Comparison of ENCODE assay signal across 1 cellular context in the genomic region with DNA sequence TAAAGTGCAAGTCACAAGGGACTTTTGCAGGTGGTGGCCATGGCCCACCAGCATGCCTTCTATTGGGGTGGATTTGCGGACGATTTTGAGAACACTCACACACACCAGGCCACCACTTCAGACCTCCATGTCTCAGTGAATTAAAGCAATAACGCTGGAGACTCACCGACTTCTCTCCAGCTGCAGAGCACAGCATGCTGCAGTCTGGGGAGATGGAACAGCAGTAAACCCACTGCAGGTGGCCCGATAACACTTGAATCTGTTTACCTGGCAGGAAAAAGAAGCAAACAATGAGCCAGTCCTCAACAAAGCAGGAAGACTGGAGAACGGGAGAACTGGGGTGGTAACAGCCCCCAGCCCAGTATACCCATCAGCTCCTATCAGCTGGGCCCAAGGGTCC.
TF ChIP-seq lines count a peak whose summit lies in the region.

No MANE protein-coding gene starts in this region.

TF ChIP-seq in SK-N-SH, 30 proteins besides CTCF, POLR2A, EP300 and RAD21 (continued from another document):
- TF ChIP-seq, protein P1, sequence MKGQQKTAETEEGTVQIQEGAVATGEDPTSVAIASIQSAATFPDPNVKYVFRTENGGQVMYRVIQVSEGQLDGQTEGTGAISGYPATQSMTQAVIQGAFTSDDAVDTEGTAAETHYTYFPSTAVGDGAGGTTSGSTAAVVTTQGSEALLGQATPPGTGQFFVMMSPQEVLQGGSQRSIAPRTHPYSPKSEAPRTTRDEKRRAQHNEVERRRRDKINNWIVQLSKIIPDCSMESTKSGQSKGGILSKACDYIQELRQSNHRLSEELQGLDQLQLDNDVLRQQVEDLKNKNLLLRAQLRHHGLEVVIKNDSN (IDR thresholded peaks at IDR 0.05; ENCODE audit: borderline replicate concordance, low read depth) = no peak
- TF ChIP-seq, protein P2, sequence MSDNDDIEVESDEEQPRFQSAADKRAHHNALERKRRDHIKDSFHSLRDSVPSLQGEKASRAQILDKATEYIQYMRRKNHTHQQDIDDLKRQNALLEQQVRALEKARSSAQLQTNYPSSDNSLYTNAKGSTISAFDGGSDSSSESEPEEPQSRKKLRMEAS (IDR thresholded peaks at IDR 0.05; ENCODE audit: low read depth) = no peak
- no peak for TF ChIP-seq RXRA (IDR thresholded peaks at IDR 0.05; ENCODE audit: borderline replicate concordance, low read depth)
- TF ChIP-seq NFIC (IDR thresholded peaks at IDR 0.05; ENCODE audit: borderline replicate concordance) = no peak
- no peak for TF ChIP-seq EZH2phosphoT487 (IDR thresholded peaks at IDR 0.05; ENCODE audit: borderline replicate concordance, low read depth)
- TF ChIP-seq, protein P3, sequence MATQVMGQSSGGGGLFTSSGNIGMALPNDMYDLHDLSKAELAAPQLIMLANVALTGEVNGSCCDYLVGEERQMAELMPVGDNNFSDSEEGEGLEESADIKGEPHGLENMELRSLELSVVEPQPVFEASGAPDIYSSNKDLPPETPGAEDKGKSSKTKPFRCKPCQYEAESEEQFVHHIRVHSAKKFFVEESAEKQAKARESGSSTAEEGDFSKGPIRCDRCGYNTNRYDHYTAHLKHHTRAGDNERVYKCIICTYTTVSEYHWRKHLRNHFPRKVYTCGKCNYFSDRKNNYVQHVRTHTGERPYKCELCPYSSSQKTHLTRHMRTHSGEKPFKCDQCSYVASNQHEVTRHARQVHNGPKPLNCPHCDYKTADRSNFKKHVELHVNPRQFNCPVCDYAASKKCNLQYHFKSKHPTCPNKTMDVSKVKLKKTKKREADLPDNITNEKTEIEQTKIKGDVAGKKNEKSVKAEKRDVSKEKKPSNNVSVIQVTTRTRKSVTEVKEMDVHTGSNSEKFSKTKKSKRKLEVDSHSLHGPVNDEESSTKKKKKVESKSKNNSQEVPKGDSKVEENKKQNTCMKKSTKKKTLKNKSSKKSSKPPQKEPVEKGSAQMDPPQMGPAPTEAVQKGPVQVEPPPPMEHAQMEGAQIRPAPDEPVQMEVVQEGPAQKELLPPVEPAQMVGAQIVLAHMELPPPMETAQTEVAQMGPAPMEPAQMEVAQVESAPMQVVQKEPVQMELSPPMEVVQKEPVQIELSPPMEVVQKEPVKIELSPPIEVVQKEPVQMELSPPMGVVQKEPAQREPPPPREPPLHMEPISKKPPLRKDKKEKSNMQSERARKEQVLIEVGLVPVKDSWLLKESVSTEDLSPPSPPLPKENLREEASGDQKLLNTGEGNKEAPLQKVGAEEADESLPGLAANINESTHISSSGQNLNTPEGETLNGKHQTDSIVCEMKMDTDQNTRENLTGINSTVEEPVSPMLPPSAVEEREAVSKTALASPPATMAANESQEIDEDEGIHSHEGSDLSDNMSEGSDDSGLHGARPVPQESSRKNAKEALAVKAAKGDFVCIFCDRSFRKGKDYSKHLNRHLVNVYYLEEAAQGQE (IDR thresholded peaks at IDR 0.05; ENCODE audit: low read depth, low read length) = no peak
- no peak for TF ChIP-seq RFX5 (IDR thresholded peaks at IDR 0.05; ENCODE audit: low read length)
- TF ChIP-seq, protein P4, sequence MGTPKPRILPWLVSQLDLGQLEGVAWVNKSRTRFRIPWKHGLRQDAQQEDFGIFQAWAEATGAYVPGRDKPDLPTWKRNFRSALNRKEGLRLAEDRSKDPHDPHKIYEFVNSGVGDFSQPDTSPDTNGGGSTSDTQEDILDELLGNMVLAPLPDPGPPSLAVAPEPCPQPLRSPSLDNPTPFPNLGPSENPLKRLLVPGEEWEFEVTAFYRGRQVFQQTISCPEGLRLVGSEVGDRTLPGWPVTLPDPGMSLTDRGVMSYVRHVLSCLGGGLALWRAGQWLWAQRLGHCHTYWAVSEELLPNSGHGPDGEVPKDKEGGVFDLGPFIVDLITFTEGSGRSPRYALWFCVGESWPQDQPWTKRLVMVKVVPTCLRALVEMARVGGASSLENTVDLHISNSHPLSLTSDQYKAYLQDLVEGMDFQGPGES (IDR thresholded peaks at IDR 0.05; ENCODE audit: low read depth, low read length) = no peak
- no peak for TF ChIP-seq GATA2 (CRISPR knock-in tag; IDR thresholded peaks at IDR 0.05)
- no peak for TF ChIP-seq FOSL2 (IDR thresholded peaks at IDR 0.05; ENCODE audit: borderline replicate concordance, low read depth)
